ENCODE assay signal across 12 cellular contexts in the genomic region with DNA sequence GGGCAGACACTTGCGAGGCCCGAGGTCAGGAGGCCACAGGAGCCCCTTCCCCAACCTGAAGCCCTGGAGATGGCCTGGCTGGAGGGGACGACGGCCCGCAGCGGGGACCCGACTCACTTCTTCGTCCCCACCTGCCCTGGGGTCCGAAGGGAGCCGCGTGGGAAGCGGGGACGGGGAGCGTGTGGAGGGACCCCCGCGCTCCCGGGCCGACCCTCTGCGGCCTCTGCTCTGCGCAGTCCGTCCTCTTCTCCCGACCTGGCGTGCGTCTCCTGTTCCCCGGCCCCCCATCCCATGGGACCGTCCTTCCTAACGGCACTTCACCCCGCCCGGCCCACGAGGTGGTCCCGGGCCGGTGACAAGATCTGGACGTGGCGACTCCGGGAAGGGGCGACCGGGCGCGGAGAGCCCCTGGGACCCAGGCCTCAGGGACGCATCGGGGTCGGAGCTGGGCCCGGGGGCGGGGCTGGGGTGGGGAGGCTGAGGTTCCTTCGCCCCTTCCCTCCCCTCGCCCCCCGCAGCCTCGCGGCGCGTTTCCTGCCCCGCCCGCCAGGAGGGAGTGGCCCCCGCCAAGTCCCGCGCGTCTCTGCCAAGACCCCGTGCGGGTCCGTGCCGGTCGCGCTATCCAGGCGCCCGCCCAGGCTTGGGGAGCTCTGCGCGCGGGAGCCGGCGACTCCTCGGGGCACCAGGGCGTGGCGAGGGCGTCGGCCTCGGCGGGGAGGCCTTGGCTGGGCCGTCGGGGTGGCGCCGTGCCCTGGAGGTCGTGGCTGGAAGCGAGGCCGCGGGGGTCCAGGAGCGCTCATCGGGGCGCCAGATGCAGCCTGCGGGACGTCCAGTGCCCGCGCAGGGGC.
DNase-seq lines count a peak whose midpoint lies in the region; ATAC-seq, FAIRE-seq and TF ChIP-seq lines count a peak whose summit lies in the region.
"Had no signal": no experiment of that assay in that cellular context is flagged by ENCODE, and none has a peak within 500 bp of the region (broad histone marks: within the 10 kb centered on the region; RNA-seq: fewer than 3 reads in every experiment).

No MANE protein-coding gene starts in this region.

- H2AFZ ChIP-seq in smooth muscle cell (ENCODE audit: low read depth), result peak overlapping the region; percentile 66

- H3K27me3 ChIP-seq in dorsolateral prefrontal cortex, result peaks cover 0 to 54% (median 31%) of the 10 kb centered on the region in 45 donors
- no peaks in the 10 kb centered on the region for H3K27me3 ChIP-seq in smooth muscle cell (ENCODE audit: low read depth)

- H3K4me3 ChIP-seq in dorsolateral prefrontal cortex (peak overlapping the region in 33 of 59 donors; percentile 3 to 56 (median 34)), smooth muscle cell (peak overlapping the region; percentile 52)

- no peaks in the 10 kb centered on the region for H3K4me1 ChIP-seq in smooth muscle cell (ENCODE audit: low read depth)

- in situ Hi-C loops in GM13976 (cut with MboI; ENCODE audit: low sequenced_read_pairs, unreplicated experiment), result no loop called here

- FAIRE-seq in urothelium cell line (lab: Jason Lieb, UNC), result no peak
- FAIRE-seq: TTC549 had no signal

- H3K4me2 ChIP-seq in smooth muscle cell, result peak overlapping the region; percentile 87

- 38% methylated on average over 45 of the region's 92 CpGs for WGBS in smooth muscle cell (ENCODE audit: low lambda C conversion rate)

- intact Hi-C loops in dorsolateral prefrontal cortex (cut with DNase I), result no loop called here

- peaks cover 3% of the 10 kb centered on the region for H3F3A ChIP-seq in smooth muscle cell (ENCODE audit: low read depth)

- TF ChIP-seq CTCF in GM13976 (IDR thresholded peaks at IDR 0.05; ENCODE audit: borderline replicate concordance, control extremely low read depth, extremely low read depth, insufficient read depth, missing control alignments), result no peak
- no peak for TF ChIP-seq CTCF in dorsolateral prefrontal cortex (IDR thresholded peaks at IDR 0.05 in 54 of 56, conservative IDR thresholded peaks at IDR 0.05 in 2 of 56; ENCODE audit: low read depth in 1 of 56, partially characterized antibody in 56 of 56)
- TF ChIP-seq CTCF in smooth muscle cell (IDR thresholded peaks at IDR 0.05; ENCODE audit: borderline replicate concordance, insufficient read depth, poor library complexity, severe bottlenecking), result no peak

- no peaks in the 10 kb centered on the region for H3K79me2 ChIP-seq in smooth muscle cell (ENCODE audit: low read depth)

- no peaks in the 10 kb centered on the region for H4K20me1 ChIP-seq in smooth muscle cell (ENCODE audit: low read depth)

- DNase-seq in GM13976 (ENCODE audit: low spot score) (peak; percentile 34), dorsolateral prefrontal cortex (no peak), left kidney (ENCODE audit: low read depth, low spot score) (peak; percentile 72), smooth muscle cell (lab: John Stamatoyannopoulos, UW; ENCODE audit: unreplicated experiment) (no peak), urothelium cell line (ENCODE audit: low spot score) (no peak), DMS79 treated with DMSO at 0.1 percent for 48 hours (lab: John Stamatoyannopoulos, UW) (no peak), superior temporal gyrus (ENCODE audit: extremely low spot score) (no peak)
- DNase-seq: CD8-positive, alpha-beta T cell; NCI-H2081 treated with DMSO at 0.1 percent for 48 hours; OCI-M1 had no signal

- no peak overlapping the region for H3K27ac ChIP-seq in dorsolateral prefrontal cortex
- no peak overlapping the region for H3K27ac ChIP-seq in smooth muscle cell (ENCODE audit: low read depth)

- H3K9me3 ChIP-seq in smooth muscle cell (replicated peaks; ENCODE audit: low read depth), result no peaks in the 10 kb centered on the region

- no peak for ATAC-seq in HG03139 (IDR thresholded peaks at IDR 0.05; ENCODE audit: unreplicated experiment)
- ATAC-seq: CD8-positive, alpha-beta T cell had no signal

- no peak overlapping the region for H3K9ac ChIP-seq in smooth muscle cell (ENCODE audit: low read depth)

- no peaks in the 10 kb centered on the region for H3K36me3 ChIP-seq in smooth muscle cell (ENCODE audit: low read depth)

Comparison
In these comparisons a context has a peak if more than half of its experiments do, and no peak if none do; other contexts are left out.
1. DNase-seq: peak in GM13976 (single experiment) and left kidney (single experiment); none in dorsolateral prefrontal cortex (0 of 10), smooth muscle cell (single experiment), urothelium cell line (single experiment), DMS79 treated with DMSO at 0.1 percent for 48 hours (single experiment) and superior temporal gyrus (single experiment).